11 cellular contexts compared by ENCODE assay signal in genomic region chr2:196241175-196241574, GRCh38.
DNase-seq lines count a peak whose midpoint lies in the region; ATAC-seq and TF ChIP-seq lines count a peak whose summit lies in the region.
"Had no signal": no experiment of that assay in that cellular context is flagged by ENCODE, and none has a peak within 500 bp of the region (broad histone marks: within the 10 kb centered on the region; RNA-seq: fewer than 3 reads in every experiment).

No MANE protein-coding gene starts in this region.

- no peak for ATAC-seq in CD4-positive, CD25-positive, alpha-beta regulatory T cell (ENCODE audit: low read depth in 2 of 2)
- ATAC-seq in activated naive CD4-positive, alpha-beta T cell treated with anti-CD3 and anti-CD28 coated beads, Interleukin-2, amount 50 U/mL, for 72 hours: no peak
- ATAC-seq in naive thymus-derived CD4-positive, alpha-beta T cell: no peak
- ATAC-seq in omental fat pad (ENCODE audit: low FRiP score) (no peak), GM18907 (IDR thresholded peaks at IDR 0.05; ENCODE audit: unreplicated experiment) (no peak)

- peaks cover 62% of the 10 kb centered on the region for H3K4me1 ChIP-seq in CD4-positive, CD25-positive, alpha-beta regulatory T cell (ENCODE audit: control insufficient read depth, insufficient read depth, low read length, poor library complexity, severe bottlenecking)
- peaks cover 55 to 60% of the 10 kb centered on the region in 2 donors for H3K4me1 ChIP-seq in naive thymus-derived CD4-positive, alpha-beta T cell (ENCODE audit: control insufficient read depth in 2 of 2, insufficient read depth in 2 of 2, low read length in 2 of 2)
- H3K4me1 ChIP-seq: ascending aorta had no signal

- no peaks in the 10 kb centered on the region for H3K27me3 ChIP-seq in CD4-positive, CD25-positive, alpha-beta regulatory T cell (ENCODE audit: control insufficient read depth, insufficient read depth, low read length)
- H3K27me3 ChIP-seq in naive thymus-derived CD4-positive, alpha-beta T cell (ENCODE audit: control insufficient read depth in 2 of 2, insufficient read depth in 2 of 2, low read length in 2 of 2): no peaks in the 10 kb centered on the region
- H3K27me3 ChIP-seq: ascending aorta, pancreas had no signal

- H3K9me3 Mint-ChIP-seq in CD4-positive, CD25-positive, alpha-beta regulatory T cell: no peaks in the 10 kb centered on the region
- H3K9me3 Mint-ChIP-seq in HFFc6: no peaks in the 10 kb centered on the region
- H3K9me3 Mint-ChIP-seq in activated naive CD4-positive, alpha-beta T cell treated with anti-CD3 and anti-CD28 coated beads, Interleukin-2, amount 50 U/mL, for 72 hours: peaks cover 0 to 4% of the 10 kb centered on the region in 2 donors
- peaks cover 0 to 7% (median 0%) of the 10 kb centered on the region in 11 donors for H3K9me3 Mint-ChIP-seq in naive thymus-derived CD4-positive, alpha-beta T cell

- H3K27ac ChIP-seq in CD4-positive, CD25-positive, alpha-beta regulatory T cell (ENCODE audit: insufficient read depth, low read length, poor library complexity, severe bottlenecking): peak overlapping the region; percentile 78
- H3K27ac ChIP-seq in naive thymus-derived CD4-positive, alpha-beta T cell (ENCODE audit: low read depth, low read length): peak overlapping the region; percentile 60
- H3K27ac ChIP-seq: ascending aorta had no signal

- peaks cover 55 to 80% (median 74%) of the 10 kb centered on the region in 4 donors for H3K4me1 Mint-ChIP-seq in CD4-positive, CD25-positive, alpha-beta regulatory T cell
- H3K4me1 Mint-ChIP-seq in HFFc6 (ENCODE audit: low read depth): peaks cover 75% of the 10 kb centered on the region
- H3K4me1 Mint-ChIP-seq in naive thymus-derived CD4-positive, alpha-beta T cell: peaks cover 66 to 93% (median 83%) of the 10 kb centered on the region in 7 donors

- H3K36me3 Mint-ChIP-seq in CD4-positive, CD25-positive, alpha-beta regulatory T cell: peaks cover 6% of the 10 kb centered on the region
- peaks cover 29% of the 10 kb centered on the region for H3K36me3 Mint-ChIP-seq in HFFc6 (ENCODE audit: low read depth)
- H3K36me3 Mint-ChIP-seq in activated naive CD4-positive, alpha-beta T cell treated with anti-CD3 and anti-CD28 coated beads, Interleukin-2, amount 50 U/mL, for 72 hours: peaks cover 15 to 21% of the 10 kb centered on the region in 2 donors
- H3K36me3 Mint-ChIP-seq in naive thymus-derived CD4-positive, alpha-beta T cell: peaks cover 0 to 20% (median 0%) of the 10 kb centered on the region in 5 donors

- H3K4me3 ChIP-seq in CD4-positive, CD25-positive, alpha-beta regulatory T cell (ENCODE audit: low read depth, low read length): peak overlapping the region; percentile 71
- no peak overlapping the region for H3K4me3 ChIP-seq in naive thymus-derived CD4-positive, alpha-beta T cell (ENCODE audit: low read length)
- H3K4me3 ChIP-seq: ascending aorta, pancreas had no signal

- POLR2A ChIA-PET in naive thymus-derived CD4-positive, alpha-beta T cell (lab: Charles Lee): interaction anchor here (0.8 to 13.6 kb wide), 13 partner anchors 7 to 76 kb away, joined by 3 to 215 read pairs (median 6); partner anchors contain the start of gene STK17B

- H3K27ac Mint-ChIP-seq in CD4-positive, CD25-positive, alpha-beta regulatory T cell: peak overlapping the region; percentile 76 to 97 (median 91)
- H3K27ac Mint-ChIP-seq in HFFc6: peak overlapping the region; percentile 89; the same call in 1 of the 2 replicates
- peak overlapping the region; percentile 100 for H3K27ac Mint-ChIP-seq in activated naive CD4-positive, alpha-beta T cell treated with anti-CD3 and anti-CD28 coated beads, Interleukin-2, amount 50 U/mL, for 72 hours
- peak overlapping the region; percentile 90 to 99 (median 97) for H3K27ac Mint-ChIP-seq in naive thymus-derived CD4-positive, alpha-beta T cell

- no peaks in the 10 kb centered on the region for H3K27me3 Mint-ChIP-seq in CD4-positive, CD25-positive, alpha-beta regulatory T cell
- H3K27me3 Mint-ChIP-seq in HFFc6 (ENCODE audit: insufficient read depth): no peaks in the 10 kb centered on the region; the same call in 1 of the 2 replicates
- H3K27me3 Mint-ChIP-seq in naive thymus-derived CD4-positive, alpha-beta T cell: no peaks in the 10 kb centered on the region

- TF ChIP-seq CTCF in HFFc6 (IDR thresholded peaks at IDR 0.05) (no peak), omental fat pad (IDR thresholded peaks at IDR 0.05) (no peak)

- H3K4me3 Mint-ChIP-seq in CD4-positive, CD25-positive, alpha-beta regulatory T cell: peak overlapping the region; percentile 22 to 81 (median 68)
- H3K4me3 Mint-ChIP-seq in HFFc6: no peak overlapping the region
- peak overlapping the region in 9 of 10 donors; percentile 20 to 87 (median 64) for H3K4me3 Mint-ChIP-seq in naive thymus-derived CD4-positive, alpha-beta T cell

- no peaks in the 10 kb centered on the region for H3K36me3 ChIP-seq in CD4-positive, CD25-positive, alpha-beta regulatory T cell (ENCODE audit: control insufficient read depth, insufficient read depth, low read length)
- H3K36me3 ChIP-seq in naive thymus-derived CD4-positive, alpha-beta T cell (ENCODE audit: control insufficient read depth in 2 of 3, insufficient read depth in 3 of 3, low read length in 3 of 3): no peaks in the 10 kb centered on the region
- H3K36me3 ChIP-seq: ascending aorta, pancreas had no signal

- intact Hi-C loops in naive thymus-derived CD4-positive, alpha-beta T cell (cut with micrococcal nuclease): no loop called here

- CTCF ChIA-PET in naive thymus-derived CD4-positive, alpha-beta T cell (lab: Charles Lee): interaction anchor here (0.6 to 3.4 kb wide), 9 partner anchors 11 to 522 kb away, joined by 3 to 20 read pairs (median 3); no protein-coding TSS in a partner anchor

- no peak for DNase-seq in CD4-positive, CD25-positive, alpha-beta regulatory T cell
- no peak for DNase-seq in HFFc6
- no peak for DNase-seq in activated naive CD4-positive, alpha-beta T cell treated with anti-CD3 and anti-CD28 coated beads, Interleukin-2, amount 50 U/mL, for 72 hours (ENCODE audit: low spot score in 2 of 2)
- no peak for DNase-seq in naive thymus-derived CD4-positive, alpha-beta T cell
- no peak for DNase-seq in HUDEP-2 (lab: John Stamatoyannopoulos, UW; ENCODE audit: unreplicated experiment in 76 of 76)
- DNase-seq in omental fat pad (ENCODE audit: low spot score): no peak
- no peak for DNase-seq in hepatic stellate cell (ENCODE audit: low spot score)
- DNase-seq: pancreas, RPMI8226 had no signal

- no peaks in the 10 kb centered on the region for H3K9me3 ChIP-seq in CD4-positive, CD25-positive, alpha-beta regulatory T cell (ENCODE audit: control insufficient read depth in 2 of 2, low read length in 2 of 2)
- no peaks in the 10 kb centered on the region for H3K9me3 ChIP-seq in naive thymus-derived CD4-positive, alpha-beta T cell (ENCODE audit: control insufficient read depth in 2 of 3, low read length in 3 of 3)
- H3K9me3 ChIP-seq: ascending aorta, pancreas had no signal
